1 cellular context compared by ENCODE assay signal in the genomic region with DNA sequence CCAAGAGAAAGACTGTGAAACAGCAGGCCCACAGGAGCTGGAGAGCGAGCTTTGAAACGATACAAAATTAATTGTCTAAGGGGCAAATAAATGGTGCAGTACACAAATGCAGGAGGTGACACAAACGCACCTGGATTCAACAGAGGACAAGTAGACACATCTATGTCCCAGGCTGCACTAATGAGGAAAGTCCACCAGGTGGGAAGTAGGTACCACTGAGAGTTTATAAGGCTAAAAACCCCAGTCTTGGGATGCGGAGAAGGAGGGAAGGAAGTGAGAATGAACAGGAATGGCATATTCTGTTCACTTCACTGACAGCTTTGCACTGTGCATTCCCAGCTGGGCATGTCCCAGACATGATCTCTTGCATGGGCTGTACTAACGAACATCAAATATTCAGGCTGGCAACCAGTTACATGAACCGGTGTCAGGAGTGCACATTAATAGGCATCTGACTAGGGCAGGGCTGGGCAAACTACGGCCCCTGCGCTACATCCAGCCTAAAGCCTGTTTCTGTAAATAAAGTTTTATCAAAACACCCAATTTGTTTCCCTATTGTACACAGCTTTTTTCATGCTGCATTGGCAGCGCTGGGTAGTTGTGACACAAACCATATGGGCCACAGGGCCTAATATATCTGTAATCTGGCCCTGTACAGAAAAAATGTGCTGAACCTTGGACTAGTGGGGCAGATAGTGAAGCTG.
TF ChIP-seq lines count a peak whose summit lies in the region.

No MANE protein-coding gene starts in this region.

TF ChIP-seq in GM12878, 131 proteins besides CTCF, POLR2A, EP300 and RAD21 (continued from another document):
- TF ChIP-seq, protein P1, sequence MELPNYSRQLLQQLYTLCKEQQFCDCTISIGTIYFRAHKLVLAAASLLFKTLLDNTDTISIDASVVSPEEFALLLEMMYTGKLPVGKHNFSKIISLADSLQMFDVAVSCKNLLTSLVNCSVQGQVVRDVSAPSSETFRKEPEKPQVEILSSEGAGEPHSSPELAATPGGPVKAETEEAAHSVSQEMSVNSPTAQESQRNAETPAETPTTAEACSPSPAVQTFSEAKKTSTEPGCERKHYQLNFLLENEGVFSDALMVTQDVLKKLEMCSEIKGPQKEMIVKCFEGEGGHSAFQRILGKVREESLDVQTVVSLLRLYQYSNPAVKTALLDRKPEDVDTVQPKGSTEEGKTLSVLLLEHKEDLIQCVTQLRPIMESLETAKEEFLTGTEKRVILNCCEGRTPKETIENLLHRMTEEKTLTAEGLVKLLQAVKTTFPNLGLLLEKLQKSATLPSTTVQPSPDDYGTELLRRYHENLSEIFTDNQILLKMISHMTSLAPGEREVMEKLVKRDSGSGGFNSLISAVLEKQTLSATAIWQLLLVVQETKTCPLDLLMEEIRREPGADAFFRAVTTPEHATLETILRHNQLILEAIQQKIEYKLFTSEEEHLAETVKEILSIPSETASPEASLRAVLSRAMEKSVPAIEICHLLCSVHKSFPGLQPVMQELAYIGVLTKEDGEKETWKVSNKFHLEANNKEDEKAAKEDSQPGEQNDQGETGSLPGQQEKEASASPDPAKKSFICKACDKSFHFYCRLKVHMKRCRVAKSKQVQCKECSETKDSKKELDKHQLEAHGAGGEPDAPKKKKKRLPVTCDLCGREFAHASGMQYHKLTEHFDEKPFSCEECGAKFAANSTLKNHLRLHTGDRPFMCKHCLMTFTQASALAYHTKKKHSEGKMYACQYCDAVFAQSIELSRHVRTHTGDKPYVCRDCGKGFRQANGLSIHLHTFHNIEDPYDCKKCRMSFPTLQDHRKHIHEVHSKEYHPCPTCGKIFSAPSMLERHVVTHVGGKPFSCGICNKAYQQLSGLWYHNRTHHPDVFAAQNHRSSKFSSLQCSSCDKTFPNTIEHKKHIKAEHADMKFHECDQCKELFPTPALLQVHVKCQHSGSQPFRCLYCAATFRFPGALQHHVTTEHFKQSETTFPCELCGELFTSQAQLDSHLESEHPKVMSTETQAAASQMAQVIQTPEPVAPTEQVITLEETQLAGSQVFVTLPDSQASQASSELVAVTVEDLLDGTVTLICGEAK (IDR thresholded peaks at IDR 0.05; ENCODE audit: borderline replicate concordance): peak; percentile 37; the same call in 1 of the 2 replicates
- TF ChIP-seq, protein P2, sequence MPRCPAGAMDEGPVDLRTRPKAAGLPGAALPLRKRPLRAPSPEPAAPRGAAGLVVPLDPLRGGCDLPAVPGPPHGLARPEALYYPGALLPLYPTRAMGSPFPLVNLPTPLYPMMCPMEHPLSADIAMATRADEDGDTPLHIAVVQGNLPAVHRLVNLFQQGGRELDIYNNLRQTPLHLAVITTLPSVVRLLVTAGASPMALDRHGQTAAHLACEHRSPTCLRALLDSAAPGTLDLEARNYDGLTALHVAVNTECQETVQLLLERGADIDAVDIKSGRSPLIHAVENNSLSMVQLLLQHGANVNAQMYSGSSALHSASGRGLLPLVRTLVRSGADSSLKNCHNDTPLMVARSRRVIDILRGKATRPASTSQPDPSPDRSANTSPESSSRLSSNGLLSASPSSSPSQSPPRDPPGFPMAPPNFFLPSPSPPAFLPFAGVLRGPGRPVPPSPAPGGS (IDR thresholded peaks at IDR 0.05; ENCODE audit: borderline replicate concordance, insufficient read depth, low read depth, low read length, poor library complexity, severe bottlenecking): no peak
